ENCODE assay signal across 17 cellular contexts in the genomic region with DNA sequence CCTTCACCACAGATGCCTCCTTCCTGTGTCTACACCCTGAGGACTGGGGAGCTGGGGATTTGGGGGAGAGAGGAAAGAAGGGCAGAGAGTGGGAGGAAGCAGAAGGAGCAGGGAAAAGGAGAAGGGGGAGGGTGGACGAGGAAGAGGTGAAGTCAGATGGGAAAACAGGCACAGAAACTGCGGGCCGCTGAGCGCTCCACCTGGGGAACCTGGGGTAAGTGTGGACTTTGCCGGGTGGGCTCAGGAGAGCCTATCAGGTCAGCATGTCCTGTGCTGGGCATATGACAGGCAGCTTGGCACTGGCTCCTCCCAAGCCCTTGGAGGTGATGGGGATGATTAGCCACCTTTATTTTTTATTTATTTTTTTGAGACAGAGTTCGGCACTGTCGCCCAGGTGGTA.
DNase-seq lines count a peak whose midpoint lies in the region; ATAC-seq and TF ChIP-seq lines count a peak whose summit lies in the region.
"Had no signal": no experiment of that assay in that cellular context is flagged by ENCODE, and none has a peak within 500 bp of the region (broad histone marks: within the 10 kb centered on the region; RNA-seq: fewer than 3 reads in every experiment).

No MANE protein-coding gene starts in this region.

- H3K4me3 ChIP-seq in neuronal stem cell (ENCODE audit: low read length in 2 of 2) (no peak overlapping the region), urinary bladder (ENCODE audit: low read depth, low read length) (no peak overlapping the region)
- H3K4me3 ChIP-seq: stomach had no signal

- no peaks in the 10 kb centered on the region for H3K9me3 ChIP-seq in neuronal stem cell (replicated peaks in 1 of 2; ENCODE audit: control insufficient read depth in 2 of 2, insufficient read depth in 1 of 2, low read depth in 1 of 2, low read length in 2 of 2)
- H3K9me3 ChIP-seq: stomach had no signal

- H2BK5ac ChIP-seq in neuronal stem cell (ENCODE audit: low read length) = no peak overlapping the region

- H3K36me3 Mint-ChIP-seq in activated naive CD8-positive, alpha-beta T cell treated with anti-CD3 and anti-CD28 coated beads, Interleukin-2, amount 10 ng/mL, durations not matched to agents 7 days and 5 days = no peaks in the 10 kb centered on the region
- H3K36me3 Mint-ChIP-seq in activated naive CD8-positive, alpha-beta T cell treated with anti-CD3 and anti-CD28 coated beads, Interleukin-2, amount 50 U/mL, for 24 hours (ENCODE audit: low read depth) = no peaks in the 10 kb centered on the region

- H3K4ac ChIP-seq in neuronal stem cell (ENCODE audit: low read length) = no peak overlapping the region

- H3K4me1 ChIP-seq in neuronal stem cell (ENCODE audit: control insufficient read depth in 2 of 2, insufficient read depth in 1 of 2, low read depth in 1 of 2, low read length in 2 of 2) (peaks cover 12 to 19% of the 10 kb centered on the region in 2 donors), urinary bladder (ENCODE audit: insufficient read depth) (no peaks in the 10 kb centered on the region)

- no peaks in the 10 kb centered on the region for H3K27me3 ChIP-seq in neuronal stem cell (ENCODE audit: control insufficient read depth in 3 of 3, insufficient read depth in 3 of 3, low read depth in 1 of 3, low read length in 3 of 3)
- H3K27me3 ChIP-seq: stomach had no signal

- H3K9me3 Mint-ChIP-seq in activated naive CD8-positive, alpha-beta T cell treated with anti-CD3 and anti-CD28 coated beads, Interleukin-2, amount 10 ng/mL, durations not matched to agents 7 days and 5 days = no peaks in the 10 kb centered on the region
- H3K9me3 Mint-ChIP-seq in activated naive CD8-positive, alpha-beta T cell treated with anti-CD3 and anti-CD28 coated beads, Interleukin-2, amount 50 U/mL, for 24 hours = no peaks in the 10 kb centered on the region

- no peak overlapping the region for H3K9ac ChIP-seq in neuronal stem cell (ENCODE audit: low read depth, low read length, poor library complexity)

- H3K23ac ChIP-seq in neuronal stem cell (ENCODE audit: low read depth, low read length, poor library complexity) = no peak overlapping the region

- H4K91ac ChIP-seq in neuronal stem cell (ENCODE audit: low read depth, low read length, poor library complexity) = no peak overlapping the region

- H2BK120ac ChIP-seq in neuronal stem cell (ENCODE audit: low read depth, low read length) = peak overlapping the region; percentile 29

- peak overlapping the region; percentile 12 for H2BK12ac ChIP-seq in neuronal stem cell (ENCODE audit: low read length)

- peaks cover 1% of the 10 kb centered on the region for H3K4me1 Mint-ChIP-seq in activated naive CD8-positive, alpha-beta T cell treated with anti-CD3 and anti-CD28 coated beads, Interleukin-2, amount 10 ng/mL, durations not matched to agents 7 days and 5 days
- H3K4me1 Mint-ChIP-seq in activated naive CD8-positive, alpha-beta T cell treated with anti-CD3 and anti-CD28 coated beads, Interleukin-2, amount 50 U/mL, for 24 hours = no peaks in the 10 kb centered on the region

- H3K14ac ChIP-seq in neuronal stem cell (ENCODE audit: low read length) = no peak overlapping the region

- no peak overlapping the region for H3K4me3 Mint-ChIP-seq in activated naive CD8-positive, alpha-beta T cell treated with anti-CD3 and anti-CD28 coated beads, Interleukin-2, amount 10 ng/mL, durations not matched to agents 7 days and 5 days
- no peak overlapping the region for H3K4me3 Mint-ChIP-seq in activated naive CD8-positive, alpha-beta T cell treated with anti-CD3 and anti-CD28 coated beads, Interleukin-2, amount 50 U/mL, for 24 hours

- H3K27ac Mint-ChIP-seq in activated naive CD8-positive, alpha-beta T cell treated with anti-CD3 and anti-CD28 coated beads, Interleukin-2, amount 10 ng/mL, durations not matched to agents 7 days and 5 days = no peak overlapping the region
- no peak overlapping the region for H3K27ac Mint-ChIP-seq in activated naive CD8-positive, alpha-beta T cell treated with anti-CD3 and anti-CD28 coated beads, Interleukin-2, amount 50 U/mL, for 24 hours

- no peaks in the 10 kb centered on the region for H3K79me1 ChIP-seq in neuronal stem cell (ENCODE audit: low read depth, low read length)

- no peak overlapping the region for H3K4me2 ChIP-seq in neuronal stem cell (ENCODE audit: insufficient read depth, low read length, poor library complexity, severe bottlenecking)

- H4K8ac ChIP-seq in neuronal stem cell (ENCODE audit: low read depth, low read length) = no peak overlapping the region

- CTCF ChIA-PET in HEK293T (lab: Yijun Ruan, JAX) = interaction anchor here (1.0 kb wide), 1 partner anchor 32 kb away, joined by 3 read pairs; no protein-coding TSS in a partner anchor

- peaks cover 3% of the 10 kb centered on the region for H3K27me3 Mint-ChIP-seq in activated naive CD8-positive, alpha-beta T cell treated with anti-CD3 and anti-CD28 coated beads, Interleukin-2, amount 10 ng/mL, durations not matched to agents 7 days and 5 days
- H3K27me3 Mint-ChIP-seq in activated naive CD8-positive, alpha-beta T cell treated with anti-CD3 and anti-CD28 coated beads, Interleukin-2, amount 50 U/mL, for 24 hours = no peaks in the 10 kb centered on the region

- peak overlapping the region; percentile 36 for H2AK5ac ChIP-seq in neuronal stem cell (ENCODE audit: low read depth, low read length)

- H3K27ac ChIP-seq in epithelial cell of prostate = peak overlapping the region; percentile 95
- H3K27ac ChIP-seq in neuronal stem cell (replicated peaks; ENCODE audit: low read length) = no peak overlapping the region
- peak overlapping the region; percentile 54 for H3K27ac ChIP-seq in urinary bladder (ENCODE audit: low read depth)

- peaks cover 0 to 6% of the 10 kb centered on the region in 2 donors for H3K36me3 ChIP-seq in neuronal stem cell (replicated peaks in 1 of 2; ENCODE audit: control insufficient read depth in 2 of 2, insufficient read depth in 2 of 2, low read length in 2 of 2)
- H3K36me3 ChIP-seq in urinary bladder (ENCODE audit: insufficient read depth) = no peaks in the 10 kb centered on the region
- H3K36me3 ChIP-seq: stomach had no signal

- POLR2A ChIA-PET in activated naive CD8-positive, alpha-beta T cell treated with anti-CD3 and anti-CD28 coated beads, Interleukin-2, amount 10 ng/mL, durations not matched to agents 7 days and 5 days (lab: Charles Lee) = no interaction called here
- POLR2A ChIA-PET in HEK293T (lab: Yijun Ruan, JAX) = no interaction called here

- peak overlapping the region; percentile 60 for H2BK15ac ChIP-seq in neuronal stem cell (ENCODE audit: low read length)

- H3K18ac ChIP-seq in neuronal stem cell (ENCODE audit: low read length) = peak overlapping the region; percentile 94

- peak; percentile 8 for DNase-seq in activated naive CD8-positive, alpha-beta T cell treated with anti-CD3 and anti-CD28 coated beads, Interleukin-2, amount 10 ng/mL, durations not matched to agents 7 days and 5 days
- no peak for DNase-seq in activated naive CD8-positive, alpha-beta T cell treated with anti-CD3 and anti-CD28 coated beads, Interleukin-2, amount 50 U/mL, for 24 hours
- DNase-seq in epithelial cell of prostate (ENCODE audit: low read depth, low spot score) (no peak), neuronal stem cell (ENCODE audit: low spot score) (no peak), HEK293T (ENCODE audit: extremely low spot score) (no peak)
- no peak for DNase-seq in stimulated activated CD4-positive, alpha-beta T cell treated with anti-CD3 and anti-CD28 coated beads, Interleukin-12 subunit alpha, Interleukin-12 subunit beta, amount 100 ng/mL, for 4 hours
- DNase-seq: activated CD4-positive, alpha-beta T cell treated with anti-CD3 and anti-CD28 coated beads for 4 hours; activated CD8-positive, alpha-beta memory T cell treated with anti-CD3 and anti-CD28 coated beads, Interleukin-2, amount 50 U/mL, for 48 hours; activated naive CD4-positive, alpha-beta T cell treated with anti-CD3 and anti-CD28 coated beads, Interleukin-2, amount 50 U/mL, for 16 hours; central memory CD4-positive, alpha-beta T cell; MM.1S; NCI-H2029 treated with DMSO at 0.1 percent for 48 hours; stomach; T-helper 9 cell had no signal

- no peak for ATAC-seq in activated naive CD8-positive, alpha-beta T cell treated with anti-CD3 and anti-CD28 coated beads, Interleukin-2, amount 10 ng/mL, durations not matched to agents 7 days and 5 days (ENCODE audit: low read depth)
- ATAC-seq in activated naive CD8-positive, alpha-beta T cell treated with anti-CD3 and anti-CD28 coated beads, Interleukin-2, amount 50 U/mL, for 24 hours = no peak
- no peak for ATAC-seq in HG03175 (IDR thresholded peaks at IDR 0.05; ENCODE audit: unreplicated experiment)
- ATAC-seq: HepG2 had no signal

- H2AFZ ChIP-seq in neuronal stem cell (ENCODE audit: low read length) = peak overlapping the region; percentile 73

- WGBS in neuronal stem cell (ENCODE audit: extremely low coverage in 2 of 2, insufficient read length in 2 of 2, insufficient replicate concordance in 1 of 2), 2 donors = no CpG with 5 or more reads among the region's 7 CpGs
- WGBS in urinary bladder = 90% methylated on average over 7 of the region's 7 CpGs

TF ChIP-seq in HEK293T, 16 proteins besides CTCF, POLR2A, EP300 and RAD21:
- TF ChIP-seq, protein P1, sequence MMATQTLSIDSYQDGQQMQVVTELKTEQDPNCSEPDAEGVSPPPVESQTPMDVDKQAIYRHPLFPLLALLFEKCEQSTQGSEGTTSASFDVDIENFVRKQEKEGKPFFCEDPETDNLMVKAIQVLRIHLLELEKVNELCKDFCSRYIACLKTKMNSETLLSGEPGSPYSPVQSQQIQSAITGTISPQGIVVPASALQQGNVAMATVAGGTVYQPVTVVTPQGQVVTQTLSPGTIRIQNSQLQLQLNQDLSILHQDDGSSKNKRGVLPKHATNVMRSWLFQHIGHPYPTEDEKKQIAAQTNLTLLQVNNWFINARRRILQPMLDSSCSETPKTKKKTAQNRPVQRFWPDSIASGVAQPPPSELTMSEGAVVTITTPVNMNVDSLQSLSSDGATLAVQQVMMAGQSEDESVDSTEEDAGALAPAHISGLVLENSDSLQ (IDR thresholded peaks at IDR 0.05) = no peak
- TF ChIP-seq FOXK2 (IDR thresholded peaks at IDR 0.05) (no peak), FOXA1 (IDR thresholded peaks at IDR 0.05) (no peak), ZNF384 (IDR thresholded peaks at IDR 0.05) (no peak), CTBP1 (IDR thresholded peaks at IDR 0.05; ENCODE audit: borderline replicate concordance) (no peak), SUZ12 (IDR thresholded peaks at IDR 0.05) (no peak), L3MBTL2 (conservative IDR thresholded peaks at IDR 0.05) (no peak), TARDBP (IDR thresholded peaks at IDR 0.05) (no peak), NFRKB (IDR thresholded peaks at IDR 0.05) (no peak), LEF1 (IDR thresholded peaks at IDR 0.05; ENCODE audit: borderline replicate concordance) (no peak), SP1 (IDR thresholded peaks at IDR 0.05) (no peak)
